Comparison of ENCODE assay signal across 17 cellular contexts in genomic region chr12:117564885-117565284, GRCh38.
"Had no signal": no experiment of that assay in that cellular context is flagged by ENCODE, and none has a peak within 500 bp of the region (broad histone marks: within the 10 kb centered on the region; RNA-seq: fewer than 3 reads in every experiment).

No MANE protein-coding gene starts in this region.

- H3K27ac Mint-ChIP-seq: nephron progenitor cell had no signal

- H3K9me3 Mint-ChIP-seq: central memory CD8-positive, alpha-beta T cell; nephron progenitor cell had no signal

- H3K27me3 Mint-ChIP-seq: central memory CD8-positive, alpha-beta T cell had no signal

- H3K9me3 ChIP-seq: adrenal gland, body of pancreas, esophagus squamous epithelium, right atrium auricular region, tibial artery, uterus had no signal

- H3K4me3 ChIP-seq: adrenal gland, body of pancreas, esophagus squamous epithelium, right atrium auricular region, tibial artery, uterus had no signal

- H3K27ac ChIP-seq: adrenal gland, body of pancreas, dorsolateral prefrontal cortex, esophagus squamous epithelium, parathyroid adenoma, right atrium auricular region, tibial artery, uterus had no signal

- DNase-seq: activated CD4-positive, alpha-beta T cell treated with anti-CD3 and anti-CD28 coated beads, Interleukin-2, amount 50 U/mL, for 1 hour; activated naive CD4-positive, alpha-beta T cell treated with anti-CD3 and anti-CD28 coated beads, Interleukin-2, amount 50 U/mL, for 16 hours; activated T-cell treated with anti-CD3 and anti-CD28 coated beads, Interleukin-2, amount 50 U/mL, for 1 hour; body of pancreas; esophagus squamous epithelium; foreskin fibroblast; left colon; nephron progenitor cell; small intestine; T-helper 2 cell; tibial artery; uterus had no signal

- H3K4me1 ChIP-seq: adrenal gland, body of pancreas, esophagus squamous epithelium, parathyroid adenoma, right atrium auricular region, tibial artery, uterus had no signal

- H3K4me3 Mint-ChIP-seq: central memory CD8-positive, alpha-beta T cell; nephron progenitor cell had no signal

- H3K27me3 ChIP-seq: adrenal gland, body of pancreas, dorsolateral prefrontal cortex, right atrium auricular region, uterus had no signal

- H3K4me1 Mint-ChIP-seq: central memory CD8-positive, alpha-beta T cell had no signal

- H3K36me3 ChIP-seq: adrenal gland, esophagus squamous epithelium, right atrium auricular region, tibial artery, uterus had no signal
